ENCODE assay signal across 22 cellular contexts in the genomic region with DNA sequence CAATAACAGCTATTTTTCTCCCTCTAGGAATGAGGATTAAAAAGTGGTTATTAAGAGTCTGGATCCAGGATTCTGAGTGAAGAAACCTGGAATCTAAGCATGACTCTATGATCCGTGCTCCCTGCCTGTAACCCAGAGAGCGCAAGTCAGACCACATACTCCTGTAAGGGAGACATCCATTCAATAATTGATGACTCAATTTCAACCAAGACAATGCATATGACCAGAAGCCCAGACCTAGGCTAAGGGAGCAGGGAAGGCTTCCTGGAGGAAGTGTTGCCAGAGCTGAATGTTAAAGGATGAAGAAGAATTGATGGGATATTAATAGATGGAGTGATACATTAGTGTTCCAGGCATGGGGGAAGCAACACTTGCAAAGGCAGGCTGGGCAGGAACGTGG. TPM values are rescaled to one million over a fixed set of nuclear protein-coding genes. Genes with fewer than 3 reads are reported as not detected.
A peak's percentile ranks its signal among the peaks of the same experiment; 100 is the strongest.
DNase-seq lines count a peak whose midpoint lies in the region; TF ChIP-seq lines count a peak whose summit lies in the region.
"Had no signal": no experiment of that assay in that cellular context is flagged by ENCODE, and none has a peak within 500 bp of the region (broad histone marks: within the 10 kb centered on the region; RNA-seq: fewer than 3 reads in every experiment).

No MANE protein-coding gene starts in this region.

- peaks cover 8% of the 10 kb centered on the region for H3K4me1 Mint-ChIP-seq in MCF 10A (ENCODE audit: insufficient read depth, unreplicated experiment)
- H3K4me1 Mint-ChIP-seq in chondrocyte (ENCODE audit: low read depth), result peaks cover 37% of the 10 kb centered on the region
- H3K4me1 Mint-ChIP-seq: memory B cell had no signal

- H3K36me3 ChIP-seq in breast epithelium, result no peaks in the 10 kb centered on the region
- H3K36me3 ChIP-seq in mesodermal cell (ENCODE audit: control insufficient read depth, insufficient read depth, low read length), result no peaks in the 10 kb centered on the region
- H3K36me3 ChIP-seq in urinary bladder (ENCODE audit: insufficient read depth), result no peaks in the 10 kb centered on the region
- H3K36me3 ChIP-seq: BLaER1 treated with 17β-estradiol and CSF1 and Interleukin-3, amounts not matched to agents 10 nM and 100 nM; tibial nerve had no signal

- no peaks in the 10 kb centered on the region for H3K27me3 ChIP-seq in breast epithelium
- H3K27me3 ChIP-seq: BLaER1 treated with 17β-estradiol and CSF1 and Interleukin-3, amounts not matched to agents 10 nM and 100 nM; tibial nerve had no signal

- TF ChIP-seq CTCF in breast epithelium (IDR thresholded peaks at IDR 0.05), result no peak
- no peak for TF ChIP-seq CTCF in MCF 10A (IDR thresholded peaks at IDR 0.05; ENCODE audit: unreplicated experiment)
- no peak for TF ChIP-seq CTCF in chondrocyte (IDR thresholded peaks at IDR 0.05)

- intact Hi-C loops in breast epithelium (cut with DNase I; ENCODE audit: low total_unique reads), result no loop called here
- intact Hi-C loops in MCF 10A (cut with micrococcal nuclease), result no loop called here

- H3K27me3 Mint-ChIP-seq in MCF 10A (ENCODE audit: insufficient read depth, unreplicated experiment) (no peaks in the 10 kb centered on the region), chondrocyte (ENCODE audit: low read depth) (no peaks in the 10 kb centered on the region)

- H3K4me1 ChIP-seq in breast epithelium (no peaks in the 10 kb centered on the region), mesodermal cell (ENCODE audit: control insufficient read depth, insufficient read depth, low read length, poor library complexity, severe bottlenecking) (peaks cover 42% of the 10 kb centered on the region), urinary bladder (ENCODE audit: insufficient read depth) (no peaks in the 10 kb centered on the region)
- H3K4me1 ChIP-seq: BLaER1 treated with 17β-estradiol and CSF1 and Interleukin-3, amounts not matched to agents 10 nM and 100 nM had no signal

- H3K9me3 Mint-ChIP-seq in MCF 10A (ENCODE audit: unreplicated experiment) (no peaks in the 10 kb centered on the region), chondrocyte (ENCODE audit: low read depth) (no peaks in the 10 kb centered on the region)
- H3K9me3 Mint-ChIP-seq: activated naive CD4-positive, alpha-beta T cell treated with anti-CD3 and anti-CD28 coated beads for 36 hours; activated T-cell treated with anti-CD3 and anti-CD28 coated beads, Interleukin-2, amount 50 U/mL, for 4 hours; memory B cell; natural killer cell treated with Interleukin-12 subunit alpha and Interleukin-12 subunit beta and Interleukin-15 and Interleukin-18, amount 100 ng/mL, for 72 hours had no signal

- no peak for DNase-seq in breast epithelium (ENCODE audit: low spot score in 2 of 2)
- no peak for DNase-seq in MCF 10A (ENCODE audit: unreplicated experiment)
- no peak for DNase-seq in chondrocyte (ENCODE audit: low spot score)
- DNase-seq in DMS53 treated with DMSO at 0.1 percent for 48 hours (lab: John Stamatoyannopoulos, UW; ENCODE audit: unreplicated experiment), result no peak
- DNase-seq in NCI-H1417 (lab: John Stamatoyannopoulos, UW), result no peak
- no peak for DNase-seq in SW480 (ENCODE audit: low spot score)
- DNase-seq: 8988T; activated CD8-positive, alpha-beta memory T cell treated with anti-CD3 and anti-CD28 coated beads for 24 hours; activated naive CD4-positive, alpha-beta T cell treated with anti-CD3 and anti-CD28 coated beads for 36 hours; activated T-cell treated with anti-CD3 and anti-CD28 coated beads, Interleukin-2, amount 50 U/mL, for 4 hours; kidney glomerular epithelial cell; NCI-H2107; NCI-H510A treated with DMSO at 0.1 percent for 48 hours; posterior cingulate gyrus; RPMI8226; stimulated activated naive CD8-positive, alpha-beta T cell treated with anti-CD3 and anti-CD28 coated beads, Interleukin-15, Interleukin-2, amounts not matched to agents 100 U/mL and 50 U/mL, for 24 hours had no signal

- H3K4me3 Mint-ChIP-seq in MCF 10A (ENCODE audit: unreplicated experiment) (no peak overlapping the region), chondrocyte (ENCODE audit: unreplicated experiment) (no peak overlapping the region)
- H3K4me3 Mint-ChIP-seq: activated naive CD4-positive, alpha-beta T cell treated with anti-CD3 and anti-CD28 coated beads for 36 hours; activated T-cell treated with anti-CD3 and anti-CD28 coated beads, Interleukin-2, amount 50 U/mL, for 4 hours; memory B cell; natural killer cell treated with Interleukin-12 subunit alpha and Interleukin-12 subunit beta and Interleukin-15 and Interleukin-18, amount 100 ng/mL, for 72 hours had no signal

- no TSS peak for BruUV-seq in MCF 10A (replicated peaks; lab: Mats Ljungman, UMichigan)

- POLR2A ChIA-PET in MCF 10A (lab: Yijun Ruan, JAX), result interaction anchor here (1.1 kb wide), 1 partner anchor 10 kb away, joined by 3 read pairs; no protein-coding TSS in a partner anchor

- no peak overlapping the region for H3K4me3 ChIP-seq in breast epithelium
- no peak overlapping the region for H3K4me3 ChIP-seq in mesodermal cell (ENCODE audit: extremely low read depth, insufficient read depth, low read length, poor library complexity, severe bottlenecking)
- no peak overlapping the region for H3K4me3 ChIP-seq in urinary bladder (ENCODE audit: low read depth, low read length)
- H3K4me3 ChIP-seq: BLaER1 treated with 17β-estradiol and CSF1 and Interleukin-3, amounts not matched to agents 10 nM and 100 nM; tibial nerve had no signal

- H3K27ac ChIP-seq in breast epithelium, result peak overlapping the region; percentile 31 to 82
- peak overlapping the region; percentile 62 for H3K27ac ChIP-seq in mesodermal cell (ENCODE audit: low read depth, low read length, severe bottlenecking)
- peak overlapping the region; percentile 28 for H3K27ac ChIP-seq in urinary bladder (ENCODE audit: low read depth)
- H3K27ac ChIP-seq: BLaER1 treated with 17β-estradiol and CSF1 and Interleukin-3, amounts not matched to agents 10 nM and 100 nM; tibial nerve had no signal

- no peaks in the 10 kb centered on the region for H3K9me3 ChIP-seq in breast epithelium
- no peaks in the 10 kb centered on the region for H3K9me3 ChIP-seq in mesodermal cell (ENCODE audit: control insufficient read depth, low read length)
- H3K9me3 ChIP-seq: tibial nerve had no signal

- no peak for TF ChIP-seq POLR2A in breast epithelium (IDR thresholded peaks at IDR 0.05)

- 77 to 92% methylated on average over 1 to 2 of the region's 3 CpGs for WGBS in mesodermal cell (ENCODE audit: insufficient coverage in 2 of 2), 2 experiments
- WGBS in urinary bladder, result 31% methylated on average over 3 of the region's 3 CpGs

- no peak overlapping the region for H3K27ac Mint-ChIP-seq in MCF 10A (ENCODE audit: low read depth, unreplicated experiment)
- H3K27ac Mint-ChIP-seq in chondrocyte (ENCODE audit: unreplicated experiment), result peak overlapping the region; percentile 37
- H3K27ac Mint-ChIP-seq: activated naive CD4-positive, alpha-beta T cell treated with anti-CD3 and anti-CD28 coated beads for 36 hours; memory B cell; natural killer cell treated with Interleukin-12 subunit alpha and Interleukin-12 subunit beta and Interleukin-15 and Interleukin-18, amount 100 ng/mL, for 72 hours had no signal

- CTCF ChIA-PET in MCF 10A (lab: Yijun Ruan, JAX), result no interaction called here

- H3K36me3 Mint-ChIP-seq in MCF 10A (ENCODE audit: insufficient read depth, unreplicated experiment) (no peaks in the 10 kb centered on the region), chondrocyte (ENCODE audit: low read depth) (peaks cover 2% of the 10 kb centered on the region)
- H3K36me3 Mint-ChIP-seq: memory B cell; natural killer cell treated with Interleukin-12 subunit alpha and Interleukin-12 subunit beta and Interleukin-15 and Interleukin-18, amount 100 ng/mL, for 72 hours had no signal

RNA-seq across cellular contexts. Expression of a gene that starts 13.8 kb away (rescaled TPM):
- total RNA-seq in breast epithelium, result 10 to 100 TPM in 2 of 3 donors, 1 to 10 TPM in 1; 8.8 to 36.4 (median 11.3) TPM
- 0.51 TPM in 1 of 2 replicates, not detected in the other for total RNA-seq in MCF 10A (2022)
- total RNA-seq in chondrocyte, result 1.4 to 2.9 TPM (median 1.6 TPM) in 3 replicates
- polyA plus RNA-seq in mesodermal cell (2013, experiment 1 of 2), result 25.2 TPM
- 32.5 TPM for polyA plus RNA-seq in mesodermal cell (2013, experiment 2 of 2)
- 179 TPM for total RNA-seq in urinary bladder
- polyA plus RNA-seq in urinary bladder, result 48.7 TPM
- total RNA-seq: activated naive CD4-positive, alpha-beta T cell treated with anti-CD3 and anti-CD28 coated beads for 36 hours; activated T-cell treated with anti-CD3 and anti-CD28 coated beads, Interleukin-2, amount 50 U/mL, for 4 hours; natural killer cell treated with Interleukin-12 subunit alpha and Interleukin-12 subunit beta and Interleukin-15 and Interleukin-18, amount 100 ng/mL, for 72 hours had no signal
